9 cellular contexts compared by ENCODE assay signal in genomic region chr1:223711838-223712183, GRCh38. TPM values are rescaled to one million over a fixed set of nuclear protein-coding genes. Genes with fewer than 3 reads are reported as not detected.
DNase-seq lines count a peak whose midpoint lies in the region; ATAC-seq and TF ChIP-seq lines count a peak whose summit lies in the region.
"Had no signal": no experiment of that assay in that cellular context is flagged by ENCODE, and none has a peak within 500 bp of the region (broad histone marks: within the 10 kb centered on the region; RNA-seq: fewer than 3 reads in every experiment).

No MANE protein-coding gene starts in this region.

- 61 to 69% (median 63%) methylated on average over 11 of the region's 11 CpGs for WGBS in heart left ventricle, 4 donors
- 85% methylated on average over 9 of the region's 11 CpGs for WGBS in mesenchymal stem cell

- no peak for ATAC-seq in heart left ventricle
- ATAC-seq in upper lobe of right lung, result no peak
- ATAC-seq in GM19463 (IDR thresholded peaks at IDR 0.05; ENCODE audit: unreplicated experiment), result no peak
- ATAC-seq in GM21447 (IDR thresholded peaks at IDR 0.05; ENCODE audit: unreplicated experiment), result no peak

- H3K18ac ChIP-seq in mesenchymal stem cell (ENCODE audit: low read depth in 1 of 2, low read length in 2 of 2), result peak overlapping the region in 1 of 2 experiments; percentile 93

- H3K23ac ChIP-seq in mesenchymal stem cell (ENCODE audit: low read length in 2 of 2), result no peak overlapping the region

- H3K4me1 ChIP-seq in heart left ventricle, result peaks cover 3 to 75% (median 72%) of the 10 kb centered on the region in 12 donors
- peaks cover 0 to 13% of the 10 kb centered on the region in 2 donors for H3K4me1 ChIP-seq in breast epithelium
- H3K4me1 ChIP-seq in mesenchymal stem cell (ENCODE audit: control insufficient read depth, insufficient read depth, low read depth, low read length), result peaks cover 34% of the 10 kb centered on the region
- H3K4me1 ChIP-seq in upper lobe of right lung, result peaks cover 56% of the 10 kb centered on the region

- peak overlapping the region; percentile 55 for H2BK15ac ChIP-seq in mesenchymal stem cell (ENCODE audit: low read depth, poor library complexity, severe bottlenecking)

- peak overlapping the region; percentile 84 for H2AK5ac ChIP-seq in mesenchymal stem cell (ENCODE audit: low read length, severe bottlenecking)

- peak overlapping the region; percentile 76 for H4K91ac ChIP-seq in mesenchymal stem cell (ENCODE audit: low read length)

- peak overlapping the region; percentile 24 for H2BK5ac ChIP-seq in mesenchymal stem cell (ENCODE audit: low read depth, low read length, poor library complexity, severe bottlenecking)

- TF ChIP-seq CTCF in heart left ventricle (IDR thresholded peaks at IDR 0.05) (no peak), breast epithelium (IDR thresholded peaks at IDR 0.05) (no peak), upper lobe of right lung (IDR thresholded peaks at IDR 0.05) (no peak)

- no peak overlapping the region for H2AFZ ChIP-seq in mesenchymal stem cell (ENCODE audit: low read depth, low read length)

- H3K9me3 ChIP-seq in heart left ventricle, result no peaks in the 10 kb centered on the region
- no peaks in the 10 kb centered on the region for H3K9me3 ChIP-seq in breast epithelium
- H3K9me3 ChIP-seq in mesenchymal stem cell (ENCODE audit: control insufficient read depth, low read length), result no peaks in the 10 kb centered on the region
- H3K9me3 ChIP-seq in upper lobe of right lung, result no peaks in the 10 kb centered on the region

- H3K14ac ChIP-seq in mesenchymal stem cell (ENCODE audit: low read length in 2 of 2), result no peak overlapping the region

- H3K36me3 ChIP-seq in heart left ventricle (peaks cover 0 to 6% (median 0%) of the 10 kb centered on the region in 9 donors), breast epithelium (no peaks in the 10 kb centered on the region), mesenchymal stem cell (ENCODE audit: control insufficient read depth in 1 of 2, insufficient read depth in 2 of 2, low read depth in 1 of 2, low read length in 2 of 2) (peaks cover 6 to 25% of the 10 kb centered on the region in 2 experiments), upper lobe of right lung (no peaks in the 10 kb centered on the region)

- H2BK12ac ChIP-seq in mesenchymal stem cell (ENCODE audit: low read length in 2 of 2), result peak overlapping the region; percentile 4 to 96

- peak overlapping the region in 1 of 2 experiments; percentile 88 for H3K4ac ChIP-seq in mesenchymal stem cell (ENCODE audit: low read depth in 1 of 2, low read length in 2 of 2)

- H3K27me3 ChIP-seq in heart left ventricle (no peaks in the 10 kb centered on the region), breast epithelium (no peaks in the 10 kb centered on the region), mesenchymal stem cell (ENCODE audit: control insufficient read depth in 1 of 2, insufficient read depth in 1 of 2, low read length in 2 of 2) (no peaks in the 10 kb centered on the region), upper lobe of right lung (no peaks in the 10 kb centered on the region)

- peak overlapping the region; percentile 75 for H2BK120ac ChIP-seq in mesenchymal stem cell (ENCODE audit: low read depth, low read length)

- H3K4me3 ChIP-seq in heart left ventricle (peak overlapping the region in 10 of 12 donors; percentile 66 to 97 (median 89)), breast epithelium (peak overlapping the region; percentile 54 to 99 (median 84)), mesenchymal stem cell (ENCODE audit: insufficient read depth in 1 of 2, low read depth in 1 of 2, low read length in 2 of 2) (peak overlapping the region; percentile 34 to 55), upper lobe of right lung (peak overlapping the region; percentile 78)

- TF ChIP-seq POLR2A in heart left ventricle (IDR thresholded peaks at IDR 0.05), result no peak
- no peak for TF ChIP-seq POLR2A in breast epithelium (IDR thresholded peaks at IDR 0.05)

- intact Hi-C loops in heart left ventricle (cut with DNase I) (loop anchor here (1.0 to 5.0 kb wide), 7 partner anchors 14 to 135 kb away; partner anchors contain the start of gene TP53BP2 (in 1 of the 10)), cardiac septum (cut with DNase I) (loop anchor here (1.0 kb wide), 1 partner anchor 37 kb away; no protein-coding TSS in a partner anchor), breast epithelium (cut with DNase I; ENCODE audit: low total_unique reads) (no loop called here), upper lobe of right lung (cut with DNase I) (loop anchor here (2.0 kb wide), 1 partner anchor 37 kb away; no protein-coding TSS in a partner anchor)

- H3K27ac ChIP-seq in heart left ventricle (peak overlapping the region; percentile 93 to 99 (median 97)), breast epithelium (peak overlapping the region; percentile 94 to 98), mesenchymal stem cell (ENCODE audit: low read length, poor library complexity, severe bottlenecking) (peak overlapping the region; percentile 85), upper lobe of right lung (peak overlapping the region; percentile 98)

- H3K79me1 ChIP-seq in mesenchymal stem cell (replicated peaks; ENCODE audit: low read length, poor library complexity, severe bottlenecking), result peaks cover 4% of the 10 kb centered on the region

- DNase-seq in heart left ventricle (no peak), cardiac septum (ENCODE audit: low spot score) (no peak), breast epithelium (ENCODE audit: low spot score in 2 of 2) (no peak), mesenchymal stem cell (no peak), upper lobe of right lung (no peak), T1000 (lab: John Stamatoyannopoulos, UW) (no peak)

- peak overlapping the region; percentile 44 for H3K4me2 ChIP-seq in mesenchymal stem cell (ENCODE audit: low read length, poor library complexity, severe bottlenecking)

- H4K8ac ChIP-seq in mesenchymal stem cell (ENCODE audit: low read length), result no peak overlapping the region

- peak overlapping the region; percentile 99 for H3K9ac ChIP-seq in mesenchymal stem cell (ENCODE audit: low read length)

RNA-seq across cellular contexts. Expression of gene CAPN2, which starts 0.5 kb away (rescaled TPM):
- 100 to 1,000 TPM in 2 of 9 donors, 10 to 100 TPM in 7; 60.2 to 115 (median 82.7) TPM for total RNA-seq in heart left ventricle
- 10 to 100 TPM; 54.4 to 75.7 TPM for polyA plus RNA-seq in heart left ventricle
- total RNA-seq in cardiac septum, result 80.0 TPM
- total RNA-seq in breast epithelium, result 100 to 1,000 TPM; 162 to 192 (median 164) TPM
- 247 TPM for polyA plus RNA-seq in mesenchymal stem cell (2013, experiment 1 of 2)
- 249 TPM for polyA plus RNA-seq in mesenchymal stem cell (2013, experiment 2 of 2)
- total RNA-seq in upper lobe of right lung, result 306 TPM

RNA-seq across cellular contexts. Expression of gene CAPN8, which starts 46.3 kb away (rescaled TPM):
- total RNA-seq in heart left ventricle (not detected), cardiac septum (not detected), breast epithelium (10 to 100 TPM in 2 of 3 donors, under 1 TPM in 1; 0.32 to 83.9 (median 41.3) TPM), upper lobe of right lung (83.5 TPM)
- not detected for polyA plus RNA-seq in heart left ventricle
- polyA plus RNA-seq in mesenchymal stem cell (2013, experiment 1 of 2), result not detected
- polyA plus RNA-seq in mesenchymal stem cell (2013, experiment 2 of 2), result 0.08 TPM
- total RNA-seq: LHCN-M2 had no signal
